17 cellular contexts compared by ENCODE assay signal in the genomic region with DNA sequence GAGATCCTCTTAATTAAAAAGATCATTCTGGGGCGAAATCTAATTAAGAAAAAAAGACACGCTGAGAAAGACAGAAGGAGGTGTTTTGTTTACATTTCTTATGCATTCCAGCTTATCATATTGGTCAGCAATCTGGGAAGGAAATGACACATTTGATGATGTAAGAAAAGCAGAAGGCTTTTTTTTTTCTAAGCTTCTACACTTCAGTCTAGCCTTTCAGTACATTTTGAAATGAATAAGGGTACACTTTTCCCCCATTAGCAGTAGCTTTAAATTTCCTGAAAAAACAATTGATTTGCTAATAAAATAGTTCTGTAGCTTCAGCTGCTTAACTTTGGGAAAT. TPM values are rescaled to one million over a fixed set of nuclear protein-coding genes. Genes with fewer than 3 reads are reported as not detected.
DNase-seq lines count a peak whose midpoint lies in the region; ATAC-seq and TF ChIP-seq lines count a peak whose summit lies in the region.
"Had no signal": no experiment of that assay in that cellular context is flagged by ENCODE, and none has a peak within 500 bp of the region (broad histone marks: within the 10 kb centered on the region; RNA-seq: fewer than 3 reads in every experiment).

No MANE protein-coding gene starts in this region.

- peak overlapping the region; percentile 100 for H3K9ac ChIP-seq in endodermal cell (ENCODE audit: extremely low read depth, low read length, poor library complexity, severe bottlenecking)
- no peak overlapping the region for H3K9ac ChIP-seq in smooth muscle cell (ENCODE audit: low read depth)

- no peaks in the 10 kb centered on the region for H3K9me3 Mint-ChIP-seq in activated T-cell treated with anti-CD3 and anti-CD28 coated beads, Interleukin-2, amount 50 U/mL, for 72 hours
- H3K9me3 Mint-ChIP-seq in endodermal cell (no peaks in the 10 kb centered on the region), progenitor cell of endocrine pancreas (ENCODE audit: low read depth) (no peaks in the 10 kb centered on the region)
- H3K9me3 Mint-ChIP-seq: activated T-cell treated with anti-CD3 and anti-CD28 coated beads, Interleukin-2, amount 50 U/mL, for 24 hours; central memory CD8-positive, alpha-beta T cell had no signal

- TF ChIP-seq CTCF in endodermal cell (conservative IDR thresholded peaks at IDR 0.05) (no peak), smooth muscle cell (IDR thresholded peaks at IDR 0.05; ENCODE audit: borderline replicate concordance, insufficient read depth, poor library complexity, severe bottlenecking) (no peak), progenitor cell of endocrine pancreas (IDR thresholded peaks at IDR 0.05; ENCODE audit: unreplicated experiment) (no peak)

- no peak for DNase-seq in activated T-cell treated with anti-CD3 and anti-CD28 coated beads, Interleukin-2, amount 50 U/mL, for 72 hours
- DNase-seq in activated T-cell treated with anti-CD3 and anti-CD28 coated beads, Interleukin-2, amount 50 U/mL, for 1 hour = no peak
- peak; percentile 6 for DNase-seq in MV-4-11 (lab: John Stamatoyannopoulos, UW)
- DNase-seq in endodermal cell = no peak
- DNase-seq in smooth muscle cell (lab: John Stamatoyannopoulos, UW; ENCODE audit: unreplicated experiment) = no peak
- DNase-seq in progenitor cell of endocrine pancreas (ENCODE audit: low spot score, unreplicated experiment) = no peak
- DNase-seq in NCI-H345 treated with DMSO at 0.1 percent for 48 hours (lab: John Stamatoyannopoulos, UW; ENCODE audit: unreplicated experiment) = no peak
- DNase-seq in 8988T = no peak
- DNase-seq: activated T-cell treated with anti-CD3 and anti-CD28 coated beads, Interleukin-2, amount 50 U/mL, for 24 hours; immature natural killer cell; Karpas-422; NCI-H226; uterus had no signal

- H3K27me3 ChIP-seq in endodermal cell (ENCODE audit: control insufficient read depth, insufficient read depth, low read length, poor library complexity, severe bottlenecking) = peaks cover 46% of the 10 kb centered on the region
- H3K27me3 ChIP-seq in smooth muscle cell (ENCODE audit: low read depth) = peaks cover 95% of the 10 kb centered on the region

- no peaks in the 10 kb centered on the region for H4K20me1 ChIP-seq in smooth muscle cell (ENCODE audit: low read depth)

- peaks cover 12% of the 10 kb centered on the region for H3K4me1 ChIP-seq in endodermal cell (ENCODE audit: control insufficient read depth, insufficient read depth, low read length)
- H3K4me1 ChIP-seq in smooth muscle cell (ENCODE audit: low read depth) = peaks cover 53% of the 10 kb centered on the region
- H3K4me1 ChIP-seq: uterus had no signal

- H3K36me3 ChIP-seq in endodermal cell (ENCODE audit: control insufficient read depth, insufficient read depth, low read length) = no peaks in the 10 kb centered on the region
- H3K36me3 ChIP-seq in smooth muscle cell (ENCODE audit: low read depth) = no peaks in the 10 kb centered on the region
- H3K36me3 ChIP-seq: gastroesophageal sphincter, uterus had no signal

- H2AFZ ChIP-seq in smooth muscle cell (ENCODE audit: low read depth) = no peak overlapping the region

- H3K4me3 ChIP-seq in endodermal cell (ENCODE audit: low read length) = peak overlapping the region; percentile 93
- H3K4me3 ChIP-seq in smooth muscle cell = no peak overlapping the region
- H3K4me3 ChIP-seq: gastroesophageal sphincter, uterus had no signal

- H3K4me1 Mint-ChIP-seq in activated T-cell treated with anti-CD3 and anti-CD28 coated beads, Interleukin-2, amount 50 U/mL, for 72 hours (ENCODE audit: low read depth) = peaks cover 17% of the 10 kb centered on the region
- H3K4me1 Mint-ChIP-seq in endodermal cell (peaks cover 67% of the 10 kb centered on the region), progenitor cell of endocrine pancreas (ENCODE audit: low read depth) (peaks cover 4% of the 10 kb centered on the region)

- H3K4me3 Mint-ChIP-seq in activated T-cell treated with anti-CD3 and anti-CD28 coated beads, Interleukin-2, amount 50 U/mL, for 72 hours = peak overlapping the region; percentile 28 to 75
- H3K4me3 Mint-ChIP-seq in endodermal cell (peak overlapping the region; percentile 82), progenitor cell of endocrine pancreas (ENCODE audit: low read depth) (no peak overlapping the region)
- H3K4me3 Mint-ChIP-seq: activated T-cell treated with anti-CD3 and anti-CD28 coated beads, Interleukin-2, amount 50 U/mL, for 24 hours; central memory CD8-positive, alpha-beta T cell; immature natural killer cell had no signal

- H3K27ac ChIP-seq in endodermal cell (ENCODE audit: low read depth, low read length) (no peak overlapping the region), smooth muscle cell (ENCODE audit: low read depth) (no peak overlapping the region)
- H3K27ac ChIP-seq: gastroesophageal sphincter, uterus had no signal

- no peaks in the 10 kb centered on the region for H3F3A ChIP-seq in smooth muscle cell (ENCODE audit: low read depth)

- H3K4me2 ChIP-seq in smooth muscle cell = peak overlapping the region; percentile 80

- no peak for ATAC-seq in activated T-cell treated with anti-CD3 and anti-CD28 coated beads, Interleukin-2, amount 50 U/mL, for 72 hours (replicated peaks in 1 of 2)
- ATAC-seq: gastroesophageal sphincter had no signal

- H3K27me3 Mint-ChIP-seq in activated T-cell treated with anti-CD3 and anti-CD28 coated beads, Interleukin-2, amount 50 U/mL, for 72 hours (ENCODE audit: low read depth) = peaks cover 79% of the 10 kb centered on the region
- H3K27me3 Mint-ChIP-seq in endodermal cell (ENCODE audit: insufficient read depth) (peaks cover 72% of the 10 kb centered on the region), progenitor cell of endocrine pancreas (peaks cover 97% of the 10 kb centered on the region)

- H3K27ac Mint-ChIP-seq in activated T-cell treated with anti-CD3 and anti-CD28 coated beads, Interleukin-2, amount 50 U/mL, for 72 hours = peak overlapping the region; percentile 79
- H3K27ac Mint-ChIP-seq in endodermal cell = peak overlapping the region; percentile 71
- H3K27ac Mint-ChIP-seq in progenitor cell of endocrine pancreas = no peak overlapping the region
- H3K27ac Mint-ChIP-seq: activated T-cell treated with anti-CD3 and anti-CD28 coated beads, Interleukin-2, amount 50 U/mL, for 24 hours; immature natural killer cell had no signal

- H3K9me3 ChIP-seq in endodermal cell (ENCODE audit: control insufficient read depth, low read length) (no peaks in the 10 kb centered on the region), smooth muscle cell (replicated peaks; ENCODE audit: low read depth) (no peaks in the 10 kb centered on the region)
- H3K9me3 ChIP-seq: gastroesophageal sphincter, uterus had no signal

- WGBS in endodermal cell (ENCODE audit: insufficient coverage in 1 of 2, insufficient read length in 1 of 2), 2 experiments = 8 to 9% methylated on average over 2 of the region's 2 CpGs
- WGBS in smooth muscle cell (ENCODE audit: low lambda C conversion rate) = 10% methylated on average over 2 of the region's 2 CpGs

- no peaks in the 10 kb centered on the region for H3K79me2 ChIP-seq in smooth muscle cell (ENCODE audit: low read depth)

- peaks cover 0 to 2% of the 10 kb centered on the region in 2 donors for H3K36me3 Mint-ChIP-seq in activated T-cell treated with anti-CD3 and anti-CD28 coated beads, Interleukin-2, amount 50 U/mL, for 72 hours (ENCODE audit: insufficient read depth in 2 of 2)
- no peaks in the 10 kb centered on the region for H3K36me3 Mint-ChIP-seq in endodermal cell (ENCODE audit: low read depth)
- H3K36me3 Mint-ChIP-seq in progenitor cell of endocrine pancreas (ENCODE audit: insufficient read depth) = no peaks in the 10 kb centered on the region

RNA-seq across cellular contexts. Expression of a gene that starts 5.9 kb away (rescaled TPM):
- under 1 TPM in 1 of 2 donors, not detected in 1; 0.19 TPM for total RNA-seq in activated T-cell treated with anti-CD3 and anti-CD28 coated beads, Interleukin-2, amount 50 U/mL, for 72 hours
- total RNA-seq in endodermal cell = 10 to 100 TPM; 37.0 to 94.4 TPM
- 18.8 TPM for polyA plus RNA-seq in endodermal cell (2013, experiment 1 of 2)
- polyA plus RNA-seq in endodermal cell (2013, experiment 2 of 2) = 29.1 TPM
- total RNA-seq in smooth muscle cell = not detected in 2 replicates
- not detected in 2 replicates for polyA plus RNA-seq in smooth muscle cell
- not detected in 2 replicates for total RNA-seq in progenitor cell of endocrine pancreas
- total RNA-seq: renal cortical epithelial cell had no signal
- polyA plus RNA-seq: AG04450, immature natural killer cell had no signal

Comparison
In these comparisons a context has a peak if more than half of its experiments do, and no peak if none do; other contexts are left out.
1. RNA of a gene that starts 5.9 kb away (total RNA-seq): 37.0 to 94.4 TPM in endodermal cell; 0.19 TPM in activated T-cell treated with anti-CD3 and anti-CD28 coated beads, Interleukin-2, amount 50 U/mL, for 72 hours, not detected in progenitor cell of endocrine pancreas and not detected in smooth muscle cell; every median in the first group is over 10 times any median in the second.